ENCODE assay signal across 8 cellular contexts in genomic region chr10:21519981-21520436, GRCh38. TPM values are rescaled to one million over a fixed set of nuclear protein-coding genes. Genes with fewer than 3 reads are reported as not detected.
DNase-seq lines count a peak whose midpoint lies in the region; ATAC-seq, FAIRE-seq and TF ChIP-seq lines count a peak whose summit lies in the region.

No MANE protein-coding gene starts in this region.

- H3K36me3 ChIP-seq in cardiac muscle cell (no peaks in the 10 kb centered on the region), MG63 (no peaks in the 10 kb centered on the region; the same call in 1 of the 2 replicates), ascending aorta (no peaks in the 10 kb centered on the region), kidney (ENCODE audit: control insufficient read depth in 1 of 2, insufficient read depth in 2 of 2, low read length in 2 of 2) (no peaks in the 10 kb centered on the region), subcutaneous abdominal adipose tissue (ENCODE audit: control insufficient read depth in 5 of 5, insufficient read depth in 5 of 5, low read length in 5 of 5) (no peaks in the 10 kb centered on the region)

- no peak for FAIRE-seq in kidney (lab: Jason Lieb, UNC)

- H3K9ac ChIP-seq in kidney (ENCODE audit: low read length in 2 of 2), result peak overlapping the region; percentile 65 to 74
- H3K9ac ChIP-seq in subcutaneous abdominal adipose tissue (ENCODE audit: low read length in 5 of 5), result peak overlapping the region in 2 of 5 donors; percentile 68 to 69

- H3K27me3 ChIP-seq in cardiac muscle cell (no peaks in the 10 kb centered on the region), MG63 (no peaks in the 10 kb centered on the region), ascending aorta (no peaks in the 10 kb centered on the region), subcutaneous abdominal adipose tissue (ENCODE audit: control insufficient read depth in 5 of 5, insufficient read depth in 4 of 5, low read length in 5 of 5) (peaks cover 0 to 10% (median 2%) of the 10 kb centered on the region in 5 donors)

- intact Hi-C loops in cardiac septum (cut with DNase I) (loop anchor here (2.0 to 10.0 kb wide), 5 partner anchors 13 to 915 kb away; partner anchors contain the start of genes COMMD3 and NEBL), ascending aorta (cut with DNase I) (loop anchor here (10.0 kb wide), 4 partner anchors 1505 to 1915 kb away; partner anchors contain the start of genes MSRB2 and OTUD1), kidney (cut with DNase I) (no loop called here)

- H3K4me3 ChIP-seq in cardiac muscle cell, result peak overlapping the region; percentile 78
- H3K4me3 ChIP-seq in MG63, result peak overlapping the region; percentile 66
- peak overlapping the region; percentile 63 to 88 for H3K4me3 ChIP-seq in ascending aorta
- peak overlapping the region; percentile 71 to 81 for H3K4me3 ChIP-seq in kidney (ENCODE audit: low read length in 2 of 2)
- peak overlapping the region; percentile 70 to 85 (median 76) for H3K4me3 ChIP-seq in subcutaneous abdominal adipose tissue (ENCODE audit: low read depth in 1 of 5, low read length in 5 of 5)

- ATAC-seq in GM18498 (IDR thresholded peaks at IDR 0.05; ENCODE audit: unreplicated experiment), result no peak

- no peak for TF ChIP-seq CTCF in cardiac muscle cell (IDR thresholded peaks at IDR 0.05; ENCODE audit: low read depth, low read length)
- no peak for TF ChIP-seq CTCF in ascending aorta (IDR thresholded peaks at IDR 0.05)
- no peak for TF ChIP-seq CTCF in kidney (IDR thresholded peaks at IDR 0.05; ENCODE audit: borderline replicate concordance, extremely low read depth, insufficient read depth)

- H3K4me1 ChIP-seq in cardiac muscle cell (ENCODE audit: low read depth) (peaks cover 49% of the 10 kb centered on the region), ascending aorta (peaks cover 0 to 15% of the 10 kb centered on the region in 2 donors), kidney (ENCODE audit: control insufficient read depth in 1 of 2, insufficient read depth in 1 of 2, low read depth in 1 of 2, low read length in 2 of 2) (peaks cover 0 to 9% of the 10 kb centered on the region in 2 donors), subcutaneous abdominal adipose tissue (ENCODE audit: control insufficient read depth in 5 of 5, insufficient read depth in 5 of 5, low read length in 5 of 5) (peaks cover 0 to 53% (median 46%) of the 10 kb centered on the region in 5 donors)

- H3K9me3 ChIP-seq in cardiac muscle cell (ENCODE audit: low read depth) (no peaks in the 10 kb centered on the region), MG63 (no peaks in the 10 kb centered on the region), ascending aorta (no peaks in the 10 kb centered on the region), kidney (ENCODE audit: control insufficient read depth in 1 of 2, low read length in 2 of 2) (no peaks in the 10 kb centered on the region), subcutaneous abdominal adipose tissue (ENCODE audit: control insufficient read depth in 5 of 5, low read length in 5 of 5) (no peaks in the 10 kb centered on the region)

- H3K27ac ChIP-seq in cardiac muscle cell (peak overlapping the region; percentile 96), ascending aorta (peak overlapping the region; percentile 63 to 69), kidney (ENCODE audit: low read depth in 2 of 2, low read length in 2 of 2) (peak overlapping the region; percentile 73 to 80), subcutaneous abdominal adipose tissue (ENCODE audit: low read depth, low read length) (peak overlapping the region; percentile 43)

- DNase-seq in cardiac muscle cell (ENCODE audit: low read depth in 1 of 2, low spot score in 1 of 2) (peak in 1 of 2 donors; percentile 81), cardiac septum (ENCODE audit: low spot score) (no peak), MG63 (peak; percentile 41), ascending aorta (ENCODE audit: low spot score in 2 of 2) (peak in 1 of 2 donors; percentile 54), kidney (no peak), 8988T (no peak)

RNA-seq across cellular contexts. Expression of gene SKIDA1, which starts 5.5 kb away (rescaled TPM):
- total RNA-seq in cardiac muscle cell (42.4 and 62.4 TPM in 2 replicates), cardiac septum (1.8 TPM), ascending aorta (not detected), kidney (2.9 TPM)
- polyA plus RNA-seq in cardiac muscle cell (4.3 and 7.9 TPM in 2 replicates), kidney (ENCODE audit: insufficient read depth, low read depth, low replicate concordance) (0.71 TPM)
- 2.0 and 3.1 TPM in 2 replicates for total RNA-seq in MG63 (2014; rRNA removed; shearing (Covaris generic); ENCODE audit: low replicate concordance)

RNA-seq across cellular contexts. Expression of gene MLLT10, which starts 14.0 kb away (rescaled TPM):
- 26.0 and 40.6 TPM in 2 replicates for total RNA-seq in cardiac muscle cell
- polyA plus RNA-seq in cardiac muscle cell, result 38.4 and 39.5 TPM in 2 replicates
- 32.5 TPM for total RNA-seq in cardiac septum
- 15.2 and 22.5 TPM in 2 replicates for total RNA-seq in MG63 (2014; rRNA removed; shearing (Covaris generic); ENCODE audit: low replicate concordance)
- total RNA-seq in ascending aorta, result 16.3 TPM
- 54.2 TPM for total RNA-seq in kidney
- polyA plus RNA-seq in kidney (ENCODE audit: insufficient read depth, low read depth, low replicate concordance), result 11.0 TPM

Comparison
In these comparisons a context has a peak if more than half of its experiments do, and no peak if none do; other contexts are left out.
1. RNA of gene SKIDA1, which starts 5.5 kb away (total RNA-seq): 42.4 to 62.4 TPM in cardiac muscle cell; 2.9 TPM in kidney (single experiment), 2.0 to 3.1 TPM in MG63, 1.8 TPM in cardiac septum (single experiment) and not detected in ascending aorta (single experiment); every median in the first group is over 10 times any median in the second.
2. H3K27ac ChIP-seq: peak in every context shown above with its lines; median percentile 96 in cardiac muscle cell; 76 in kidney; 66 in ascending aorta; 43 in subcutaneous abdominal adipose tissue.
3. Peak in every context shown above with its lines, with median percentiles within 50 percentile points of each other: H3K4me3 ChIP-seq.